7 cellular contexts compared by ENCODE assay signal in the genomic region with DNA sequence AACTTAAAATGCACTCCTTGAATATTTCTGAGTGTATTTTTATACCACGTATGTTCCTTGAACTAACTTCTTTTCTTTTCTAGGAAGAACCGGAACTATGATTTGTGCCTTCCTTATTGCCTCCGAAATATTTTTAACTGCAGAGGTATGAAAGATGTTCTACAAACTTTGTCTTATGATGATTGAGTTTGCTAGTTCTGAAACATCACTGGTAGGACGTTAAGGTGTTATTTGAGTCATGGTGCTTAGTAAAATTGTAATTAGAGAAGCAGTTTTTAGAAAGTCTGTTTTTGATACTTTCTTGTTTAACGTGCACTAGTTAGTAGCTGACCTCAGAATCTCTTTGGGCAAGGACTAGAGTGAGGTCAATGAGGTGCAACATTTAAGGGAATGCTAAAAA.
A peak's percentile ranks its signal among the peaks of the same experiment; 100 is the strongest.
DNase-seq lines count a peak whose midpoint lies in the region; ATAC-seq, FAIRE-seq and TF ChIP-seq lines count a peak whose summit lies in the region.
"Not testable (repeated sequence)": the region's sequence is repeated elsewhere in the genome, so short reads cannot be mapped to it uniquely, and the experiment has no call there.

No MANE protein-coding gene starts in this region.

- H3K27me3 ChIP-seq in DOHH2 (ENCODE audit: control insufficient read depth, low read length); GM12878 (replicated peaks in 1 of 2; ENCODE audit: control insufficient read depth in 2 of 2, insufficient read depth in 2 of 2, low read length in 1 of 2): not testable (repeated sequence)

- H3K79me2 ChIP-seq in DOHH2 (ENCODE audit: control insufficient read depth, low read length); OCI-LY7 (ENCODE audit: insufficient read depth, low read depth, low read length); GM12878 (ENCODE audit: control insufficient read depth, insufficient read depth, low read length): not testable (repeated sequence)

- POLR2A ChIA-PET in OCI-LY7 (lab: Charles Lee); activated CD8-positive, alpha-beta T cell treated with anti-CD3 and anti-CD28 coated beads for 36 hours (lab: Charles Lee): not testable (repeated sequence)
- POLR2A ChIA-PET in GM12878 (lab: Charles Lee), result interaction anchor here (0.6 kb wide), 1 partner anchor 97 kb away, joined by 3 read pairs; no protein-coding TSS in a partner anchor

- not testable (repeated sequence) for H3K36me3 ChIP-seq in DOHH2 (ENCODE audit: control insufficient read depth, low read length); OCI-LY7 (ENCODE audit: insufficient read depth, low read length); GM12878 (ENCODE audit: control insufficient read depth in 2 of 2, insufficient read depth in 2 of 2, low read length in 1 of 2)

- not testable (repeated sequence) for H3K4me3 Mint-ChIP-seq in activated CD8-positive, alpha-beta T cell treated with anti-CD3 and anti-CD28 coated beads for 36 hours
- H3K4me3 Mint-ChIP-seq in activated CD8-positive, alpha-beta memory T cell treated with anti-CD3 and anti-CD28 coated beads, Interleukin-2, amount 10 ng/mL, durations not matched to agents 7 days and 5 days, result peak overlapping the region; percentile 52
- H3K4me3 Mint-ChIP-seq in stimulated activated effector memory CD8-positive, alpha-beta T cell treated with anti-CD3 and anti-CD28 coated beads, Interleukin-12 subunit alpha, Interleukin-12 subunit beta, amount 100 ng/mL, for 72 hours, result peak overlapping the region; percentile 33

- H3K9me2 ChIP-seq in DOHH2 (replicated peaks; ENCODE audit: control insufficient read depth, low read length); OCI-LY7 (ENCODE audit: insufficient read depth, low read length): not testable (repeated sequence)

- H3K27ac ChIP-seq in DOHH2 (ENCODE audit: low read depth, low read length); OCI-LY7 (ENCODE audit: low read depth, low read length, poor library complexity, severe bottlenecking); GM12878 (ENCODE audit: control insufficient read depth, insufficient read depth): not testable (repeated sequence)

- H3K9ac ChIP-seq in GM12878 (ENCODE audit: control insufficient read depth, insufficient read depth, low read length), result not testable (repeated sequence)

- FAIRE-seq in GM12892 (lab: Jason Lieb, UNC), result peak; percentile 14
- not testable (repeated sequence) for FAIRE-seq in GM12878 (lab: Jason Lieb, UNC)

- CTCF ChIA-PET in OCI-LY7 (lab: Charles Lee; ENCODE audit: unreplicated experiment), result not testable (repeated sequence)
- CTCF ChIA-PET in activated CD8-positive, alpha-beta T cell treated with anti-CD3 and anti-CD28 coated beads for 36 hours (lab: Charles Lee), result interaction anchor here (1.3 to 4.4 kb wide), 4 partner anchors 24 to 145 kb away, joined by 4 to 30 read pairs (median 13); no protein-coding TSS in a partner anchor
- CTCF ChIA-PET in activated CD8-positive, alpha-beta memory T cell treated with anti-CD3 and anti-CD28 coated beads, Interleukin-2, amount 10 ng/mL, durations not matched to agents 7 days and 5 days (lab: Charles Lee), result interaction anchor here (1.4 to 3.8 kb wide), 3 partner anchors 92 to 128 kb away, joined by 5 to 23 read pairs (median 7); no protein-coding TSS in a partner anchor
- CTCF ChIA-PET in GM12878 (lab: Yijun Ruan, JAX), result interaction anchor here (1.0 to 2.2 kb wide), 5 partner anchors 15 to 146 kb away, joined by 3 to 8 read pairs (median 4); no protein-coding TSS in a partner anchor

- TF ChIP-seq RAD21 in GM12878 (IDR thresholded peaks at IDR 0.05; ENCODE audit: insufficient read depth, low read depth, low read length), result not testable (repeated sequence)

- H3K4me2 ChIP-seq in DOHH2 (ENCODE audit: low read length) (0 out of 2 replicates have a peak overlapping the region, but pooled peaks have one; percentile 16), OCI-LY7 (ENCODE audit: low read length) (0 out of 2 replicates have a peak overlapping the region, but pooled peaks have one; percentile 11), GM12878 (ENCODE audit: control insufficient read depth, insufficient read depth) (peak overlapping the region; percentile 59; the same call in 1 of the 2 replicates)

- H2AFZ ChIP-seq in OCI-LY7 (ENCODE audit: low read length) (peak overlapping the region; percentile 50; the same call in 1 of the 2 replicates), GM12878 (ENCODE audit: control insufficient read depth, low read depth, low read length) (peak overlapping the region; percentile 39; the same call in 1 of the 2 replicates)

- H3K36me3 Mint-ChIP-seq in activated CD8-positive, alpha-beta T cell treated with anti-CD3 and anti-CD28 coated beads for 36 hours (ENCODE audit: low read depth); stimulated activated effector memory CD8-positive, alpha-beta T cell treated with anti-CD3 and anti-CD28 coated beads, Interleukin-12 subunit alpha, Interleukin-12 subunit beta, amount 100 ng/mL, for 72 hours: not testable (repeated sequence)
- H3K36me3 Mint-ChIP-seq in activated CD8-positive, alpha-beta memory T cell treated with anti-CD3 and anti-CD28 coated beads, Interleukin-2, amount 10 ng/mL, durations not matched to agents 7 days and 5 days, result peaks cover 11% of the 10 kb centered on the region

- not testable (repeated sequence) for TF ChIP-seq POLR2A in GM12892 (IDR thresholded peaks at IDR 0.05; ENCODE audit: low read depth, low read length); GM12878 (IDR thresholded peaks at IDR 0.05; ENCODE audit: low read depth, low read length)

- TF ChIP-seq EP300 in GM12878 (IDR thresholded peaks at IDR 0.05; ENCODE audit: borderline replicate concordance in 1 of 2, control insufficient read depth in 1 of 2, low read depth in 2 of 2, low read length in 2 of 2), result not testable (repeated sequence)

- ATAC-seq in activated CD8-positive, alpha-beta T cell treated with anti-CD3 and anti-CD28 coated beads for 36 hours; activated CD8-positive, alpha-beta memory T cell treated with anti-CD3 and anti-CD28 coated beads, Interleukin-2, amount 10 ng/mL, durations not matched to agents 7 days and 5 days; GM12878: not testable (repeated sequence)
- peak; percentile 48 for ATAC-seq in stimulated activated effector memory CD8-positive, alpha-beta T cell treated with anti-CD3 and anti-CD28 coated beads, Interleukin-12 subunit alpha, Interleukin-12 subunit beta, amount 100 ng/mL, for 72 hours

- in situ Hi-C loops in GM12878 (cut with MboI), result not testable (repeated sequence)

- H3K9me3 Mint-ChIP-seq in activated CD8-positive, alpha-beta T cell treated with anti-CD3 and anti-CD28 coated beads for 36 hours; activated CD8-positive, alpha-beta memory T cell treated with anti-CD3 and anti-CD28 coated beads, Interleukin-2, amount 10 ng/mL, durations not matched to agents 7 days and 5 days (ENCODE audit: low read depth); stimulated activated effector memory CD8-positive, alpha-beta T cell treated with anti-CD3 and anti-CD28 coated beads, Interleukin-12 subunit alpha, Interleukin-12 subunit beta, amount 100 ng/mL, for 72 hours: not testable (repeated sequence)

- BruUV-seq in OCI-LY7 (replicated peaks; lab: Mats Ljungman, UMichigan); GM12878 (replicated peaks; lab: Mats Ljungman, UMichigan): not testable (repeated sequence)

- not testable (repeated sequence) for H3F3A ChIP-seq in DOHH2 (ENCODE audit: control insufficient read depth, insufficient read depth)

- TF ChIP-seq CTCF in DOHH2 (IDR thresholded peaks at IDR 0.05; ENCODE audit: low read depth, low read length, poor library complexity, severe bottlenecking); OCI-LY7 (conservative IDR thresholded peaks at IDR 0.05; ENCODE audit: low read length); activated CD8-positive, alpha-beta T cell treated with anti-CD3 and anti-CD28 coated beads for 36 hours (IDR thresholded peaks at IDR 0.05); GM12878 (IDR thresholded peaks at IDR 0.05 in 2 of 3, conservative IDR thresholded peaks at IDR 0.05 in 1 of 3; ENCODE audit: control insufficient read depth in 2 of 3, extremely low read depth in 1 of 3, insufficient read depth in 1 of 3, low read depth in 3 of 3, low read length in 3 of 3): not testable (repeated sequence)

- DNase-seq in GM12892 (ENCODE audit: insufficient read length); OCI-LY7 (ENCODE audit: low spot score); activated CD8-positive, alpha-beta T cell treated with anti-CD3 and anti-CD28 coated beads for 36 hours; activated CD8-positive, alpha-beta memory T cell treated with anti-CD3 and anti-CD28 coated beads, Interleukin-2, amount 10 ng/mL, durations not matched to agents 7 days and 5 days; GM12878 (ENCODE audit: low read depth, low spot score); stimulated activated effector memory CD8-positive, alpha-beta T cell treated with anti-CD3 and anti-CD28 coated beads, Interleukin-12 subunit alpha, Interleukin-12 subunit beta, amount 100 ng/mL, for 72 hours (ENCODE audit: low spot score in 2 of 2): not testable (repeated sequence)

- not testable (repeated sequence) for H3K4me1 Mint-ChIP-seq in activated CD8-positive, alpha-beta T cell treated with anti-CD3 and anti-CD28 coated beads for 36 hours (ENCODE audit: low read depth)
- peaks cover 42% of the 10 kb centered on the region for H3K4me1 Mint-ChIP-seq in activated CD8-positive, alpha-beta memory T cell treated with anti-CD3 and anti-CD28 coated beads, Interleukin-2, amount 10 ng/mL, durations not matched to agents 7 days and 5 days
- peaks cover 11% of the 10 kb centered on the region for H3K4me1 Mint-ChIP-seq in stimulated activated effector memory CD8-positive, alpha-beta T cell treated with anti-CD3 and anti-CD28 coated beads, Interleukin-12 subunit alpha, Interleukin-12 subunit beta, amount 100 ng/mL, for 72 hours

- RAD21 ChIA-PET in GM12878 (lab: Charles Lee; ENCODE audit: unreplicated experiment), result not testable (repeated sequence)

- peak overlapping the region; percentile 38 for H3K27ac Mint-ChIP-seq in activated CD8-positive, alpha-beta T cell treated with anti-CD3 and anti-CD28 coated beads for 36 hours
- H3K27ac Mint-ChIP-seq in activated CD8-positive, alpha-beta memory T cell treated with anti-CD3 and anti-CD28 coated beads, Interleukin-2, amount 10 ng/mL, durations not matched to agents 7 days and 5 days, result peak overlapping the region; percentile 86
- peak overlapping the region; percentile 56 for H3K27ac Mint-ChIP-seq in stimulated activated effector memory CD8-positive, alpha-beta T cell treated with anti-CD3 and anti-CD28 coated beads, Interleukin-12 subunit alpha, Interleukin-12 subunit beta, amount 100 ng/mL, for 72 hours

- H4K20me1 ChIP-seq in DOHH2 (ENCODE audit: control insufficient read depth, insufficient read depth, low read depth, low read length); OCI-LY7 (ENCODE audit: insufficient read depth, low read length); GM12878 (ENCODE audit: control insufficient read depth, insufficient read depth): not testable (repeated sequence)

- not testable (repeated sequence) for H3K4me1 ChIP-seq in DOHH2 (ENCODE audit: control insufficient read depth, low read length); OCI-LY7 (ENCODE audit: insufficient read depth, low read length, poor library complexity, severe bottlenecking); GM12878 (ENCODE audit: control insufficient read depth, insufficient read depth, low read length)

- 2% methylated on average over 5 of the region's 5 CpGs for WGBS in GM12878 (ENCODE audit: insufficient coverage, insufficient replicate concordance, low lambda C conversion rate, missing lambda C conversion rate)

- not testable (repeated sequence) for H3K4me3 ChIP-seq in DOHH2 (ENCODE audit: low read length); OCI-LY7 (ENCODE audit: low read depth, low read length, poor library complexity, severe bottlenecking)
- peak overlapping the region; percentile 23; the same call in 1 of the 2 replicates for H3K4me3 ChIP-seq in GM12878

- H3K9me3 ChIP-seq in DOHH2 (ENCODE audit: control insufficient read depth, insufficient read depth, low read length); OCI-LY7 (ENCODE audit: low read length); GM12878 (replicated peaks; ENCODE audit: control insufficient read depth, insufficient read depth, low read length): not testable (repeated sequence)

- SMC1A ChIA-PET in GM12878 (lab: Charles Lee; ENCODE audit: uncharacterized antibody, unreplicated experiment), result interaction anchor here (0.6 to 2.9 kb wide), 3 partner anchors 92 to 101 kb away, joined by 3 to 10 read pairs (median 4); no protein-coding TSS in a partner anchor

- intact Hi-C loops in OCI-LY7 (cut with micrococcal nuclease; ENCODE audit: unreplicated experiment) (loop anchor here (2.0 kb wide), 1 partner anchor 147 kb away; no protein-coding TSS in a partner anchor), GM12878 (cut with micrococcal nuclease; ENCODE audit: unreplicated experiment) (loop anchor here (1.0 to 2.0 kb wide), 2 partner anchors 89 to 147 kb away; no protein-coding TSS in a partner anchor)
- intact Hi-C loops in activated CD8-positive, alpha-beta T cell treated with anti-CD3 and anti-CD28 coated beads for 36 hours (cut with micrococcal nuclease), result loop anchor here (5.0 kb wide), 1 partner anchor 91 kb away; no protein-coding TSS in a partner anchor

- H3K27me3 Mint-ChIP-seq in activated CD8-positive, alpha-beta T cell treated with anti-CD3 and anti-CD28 coated beads for 36 hours; activated CD8-positive, alpha-beta memory T cell treated with anti-CD3 and anti-CD28 coated beads, Interleukin-2, amount 10 ng/mL, durations not matched to agents 7 days and 5 days: not testable (repeated sequence)
